Comparison of ENCODE assay signal across 1 cellular context in the genomic region with DNA sequence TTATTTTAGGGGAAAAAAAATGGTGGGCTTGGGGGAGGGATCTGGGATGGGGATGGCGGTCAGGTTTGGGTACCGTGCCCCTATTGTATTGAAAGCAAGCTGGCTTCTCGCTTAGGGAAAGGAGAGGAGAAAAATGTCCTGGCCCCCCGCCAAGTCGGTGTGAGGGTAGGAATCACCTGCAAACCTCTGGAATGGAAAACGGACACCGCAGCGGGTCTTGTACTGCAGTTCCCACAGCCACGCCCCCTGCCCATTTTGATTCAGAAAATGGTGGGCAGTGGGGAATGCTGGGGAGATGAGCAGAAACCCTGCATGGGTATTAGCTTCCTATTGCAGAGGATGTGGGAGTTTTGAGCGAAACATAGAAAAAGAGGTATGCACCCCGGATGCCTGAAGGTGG.
TF ChIP-seq lines count a peak whose summit lies in the region.

No MANE protein-coding gene starts in this region.

TF ChIP-seq in endothelial cell of umbilical vein, 7 proteins besides CTCF, POLR2A, EP300 and RAD21:
- no peak for TF ChIP-seq POLR2AphosphoS5 (IDR thresholded peaks at IDR 0.05; ENCODE audit: insufficient read depth, low read depth, low read length)
- no peak for TF ChIP-seq FOS (IDR thresholded peaks at IDR 0.05; ENCODE audit: borderline replicate concordance, insufficient read depth, low read length)
- no peak for TF ChIP-seq GATA2 (IDR thresholded peaks at IDR 0.05; ENCODE audit: insufficient read depth, insufficient read length, low read depth, low read length)
- TF ChIP-seq JUN (IDR thresholded peaks at IDR 0.05; ENCODE audit: borderline replicate concordance, insufficient read depth, insufficient read length, low read depth) = no peak
- TF ChIP-seq, protein P1, sequence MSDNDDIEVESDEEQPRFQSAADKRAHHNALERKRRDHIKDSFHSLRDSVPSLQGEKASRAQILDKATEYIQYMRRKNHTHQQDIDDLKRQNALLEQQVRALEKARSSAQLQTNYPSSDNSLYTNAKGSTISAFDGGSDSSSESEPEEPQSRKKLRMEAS (IDR thresholded peaks at IDR 0.05; ENCODE audit: insufficient read depth, insufficient read length) = no peak
- no peak for TF ChIP-seq EZH2 (IDR thresholded peaks at IDR 0.05; ENCODE audit: borderline replicate concordance, low read depth, low read length, severe bottlenecking)
- no peak for TF ChIP-seq MYC (IDR thresholded peaks at IDR 0.05; ENCODE audit: low read depth, low read length)
